ENCODE assay signal across 1 cellular context in the genomic region with DNA sequence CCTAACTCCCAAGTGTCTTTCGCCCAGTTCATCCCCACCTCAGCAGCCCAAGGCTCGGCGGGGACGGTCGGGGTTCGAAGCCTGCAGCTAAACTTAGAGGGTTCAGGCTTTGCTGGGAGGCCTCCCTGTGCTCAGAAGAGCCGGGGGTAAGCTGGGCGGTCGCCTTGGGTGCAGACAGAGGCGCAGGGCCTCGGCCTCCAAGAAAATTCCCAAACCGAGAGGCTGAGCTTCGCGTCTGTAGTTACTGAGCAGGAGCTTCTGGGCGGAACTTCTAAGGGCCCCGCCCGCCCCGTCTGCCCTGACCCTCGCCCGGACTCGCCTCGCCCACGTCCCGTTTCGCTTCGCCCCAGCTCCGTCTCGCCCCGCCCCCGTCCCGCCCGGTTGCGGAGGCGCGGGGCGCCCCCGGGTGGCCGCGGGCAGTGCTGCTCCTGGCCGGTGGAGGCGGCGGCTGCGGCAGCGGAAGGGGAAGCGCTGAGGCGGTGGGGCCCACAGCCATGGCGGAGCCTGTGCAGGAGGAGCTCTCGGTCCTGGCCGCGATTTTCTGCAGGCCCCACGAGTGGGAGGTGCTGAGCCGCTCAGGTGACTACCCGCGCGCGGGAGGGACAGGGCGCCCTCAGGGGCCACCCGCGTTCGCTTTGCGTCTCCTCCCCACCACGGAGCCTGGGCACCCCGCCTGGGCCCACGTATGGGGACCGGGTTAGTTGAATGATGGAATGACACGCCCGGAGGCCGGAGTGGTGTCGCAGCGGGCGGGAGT.
TF ChIP-seq lines count a peak whose summit lies in the region.

A gene with protein sequence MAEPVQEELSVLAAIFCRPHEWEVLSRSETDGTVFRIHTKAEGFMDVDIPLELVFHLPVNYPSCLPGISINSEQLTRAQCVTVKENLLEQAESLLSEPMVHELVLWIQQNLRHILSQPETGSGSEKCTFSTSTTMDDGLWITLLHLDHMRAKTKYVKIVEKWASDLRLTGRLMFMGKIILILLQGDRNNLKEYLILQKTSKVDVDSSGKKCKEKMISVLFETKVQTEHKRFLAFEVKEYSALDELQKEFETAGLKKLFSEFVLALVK (plus strand): TSS at position 474 of the 757 bp plus-strand sequence. CDS start 21 bp downstream, at position 495.

TF ChIP-seq in HEK293, 187 proteins besides CTCF, POLR2A, EP300 and RAD21 (continued from another document and continues in another):
- no peak for TF ChIP-seq ZNF132 (tag by site-specific recombination; IDR thresholded peaks at IDR 0.05; ENCODE audit: borderline replicate concordance)
- peak; percentile 79 for TF ChIP-seq ZEB2 (tag by site-specific recombination; IDR thresholded peaks at IDR 0.05)
- TF ChIP-seq ZNF768 (tag by site-specific recombination; IDR thresholded peaks at IDR 0.05): no peak
- TF ChIP-seq ZNF560 (tag by site-specific recombination; IDR thresholded peaks at IDR 0.05; ENCODE audit: borderline replicate concordance): no peak
- TF ChIP-seq, protein P1, sequence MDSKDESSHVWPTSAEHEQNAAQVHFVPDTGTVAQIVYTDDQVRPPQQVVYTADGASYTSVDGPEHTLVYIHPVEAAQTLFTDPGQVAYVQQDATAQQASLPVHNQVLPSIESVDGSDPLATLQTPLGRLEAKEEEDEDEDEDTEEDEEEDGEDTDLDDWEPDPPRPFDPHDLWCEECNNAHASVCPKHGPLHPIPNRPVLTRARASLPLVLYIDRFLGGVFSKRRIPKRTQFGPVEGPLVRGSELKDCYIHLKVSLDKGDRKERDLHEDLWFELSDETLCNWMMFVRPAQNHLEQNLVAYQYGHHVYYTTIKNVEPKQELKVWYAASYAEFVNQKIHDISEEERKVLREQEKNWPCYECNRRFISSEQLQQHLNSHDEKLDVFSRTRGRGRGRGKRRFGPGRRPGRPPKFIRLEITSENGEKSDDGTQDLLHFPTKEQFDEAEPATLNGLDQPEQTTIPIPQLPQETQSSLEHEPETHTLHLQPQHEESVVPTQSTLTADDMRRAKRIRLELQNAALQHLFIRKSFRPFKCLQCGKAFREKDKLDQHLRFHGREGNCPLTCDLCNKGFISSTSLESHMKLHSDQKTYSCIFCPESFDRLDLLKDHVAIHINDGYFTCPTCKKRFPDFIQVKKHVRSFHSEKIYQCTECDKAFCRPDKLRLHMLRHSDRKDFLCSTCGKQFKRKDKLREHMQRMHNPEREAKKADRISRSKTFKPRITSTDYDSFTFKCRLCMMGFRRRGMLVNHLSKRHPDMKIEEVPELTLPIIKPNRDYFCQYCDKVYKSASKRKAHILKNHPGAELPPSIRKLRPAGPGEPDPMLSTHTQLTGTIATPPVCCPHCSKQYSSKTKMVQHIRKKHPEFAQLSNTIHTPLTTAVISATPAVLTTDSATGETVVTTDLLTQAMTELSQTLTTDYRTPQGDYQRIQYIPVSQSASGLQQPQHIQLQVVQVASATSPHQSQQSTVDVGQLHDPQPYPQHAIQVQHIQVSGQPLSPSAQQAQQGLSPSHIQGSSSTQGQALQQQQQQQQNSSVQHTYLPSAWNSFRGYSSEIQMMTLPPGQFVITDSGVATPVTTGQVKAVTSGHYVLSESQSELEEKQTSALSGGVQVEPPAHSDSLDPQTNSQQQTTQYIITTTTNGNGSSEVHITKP (tag by site-specific recombination; IDR thresholded peaks at IDR 0.05): no peak
- no peak for TF ChIP-seq ZNF791 (tag by site-specific recombination; IDR thresholded peaks at IDR 0.05)
- TF ChIP-seq, protein P2, sequence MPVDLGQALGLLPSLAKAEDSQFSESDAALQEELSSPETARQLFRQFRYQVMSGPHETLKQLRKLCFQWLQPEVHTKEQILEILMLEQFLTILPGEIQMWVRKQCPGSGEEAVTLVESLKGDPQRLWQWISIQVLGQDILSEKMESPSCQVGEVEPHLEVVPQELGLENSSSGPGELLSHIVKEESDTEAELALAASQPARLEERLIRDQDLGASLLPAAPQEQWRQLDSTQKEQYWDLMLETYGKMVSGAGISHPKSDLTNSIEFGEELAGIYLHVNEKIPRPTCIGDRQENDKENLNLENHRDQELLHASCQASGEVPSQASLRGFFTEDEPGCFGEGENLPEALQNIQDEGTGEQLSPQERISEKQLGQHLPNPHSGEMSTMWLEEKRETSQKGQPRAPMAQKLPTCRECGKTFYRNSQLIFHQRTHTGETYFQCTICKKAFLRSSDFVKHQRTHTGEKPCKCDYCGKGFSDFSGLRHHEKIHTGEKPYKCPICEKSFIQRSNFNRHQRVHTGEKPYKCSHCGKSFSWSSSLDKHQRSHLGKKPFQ (tag by site-specific recombination; IDR thresholded peaks at IDR 0.05): no peak
- TF ChIP-seq KLF8 (tag by site-specific recombination; IDR thresholded peaks at IDR 0.05): peak; percentile 54; the same call in 1 of the 2 replicates
- no peak for TF ChIP-seq ZNF623 (tag by site-specific recombination; IDR thresholded peaks at IDR 0.05)
- peak; percentile 71; the same call in 1 of the 2 replicates for TF ChIP-seq ZXDB (tag by site-specific recombination; IDR thresholded peaks at IDR 0.05)
- TF ChIP-seq HOXA7 (CRISPR knock-in tag; IDR thresholded peaks at IDR 0.05; ENCODE audit: borderline replicate concordance): no peak
- TF ChIP-seq KLF7 (tag by site-specific recombination; IDR thresholded peaks at IDR 0.05; ENCODE audit: borderline replicate concordance): 0 out of 2 replicates have a peak, but pooled peaks have one; percentile 9
- no peak for TF ChIP-seq KLF1 (tag by site-specific recombination; IDR thresholded peaks at IDR 0.05)
- no peak for TF ChIP-seq MZF1 (tag by site-specific recombination; IDR thresholded peaks at IDR 0.05; ENCODE audit: borderline replicate concordance)
- TF ChIP-seq, protein P3, sequence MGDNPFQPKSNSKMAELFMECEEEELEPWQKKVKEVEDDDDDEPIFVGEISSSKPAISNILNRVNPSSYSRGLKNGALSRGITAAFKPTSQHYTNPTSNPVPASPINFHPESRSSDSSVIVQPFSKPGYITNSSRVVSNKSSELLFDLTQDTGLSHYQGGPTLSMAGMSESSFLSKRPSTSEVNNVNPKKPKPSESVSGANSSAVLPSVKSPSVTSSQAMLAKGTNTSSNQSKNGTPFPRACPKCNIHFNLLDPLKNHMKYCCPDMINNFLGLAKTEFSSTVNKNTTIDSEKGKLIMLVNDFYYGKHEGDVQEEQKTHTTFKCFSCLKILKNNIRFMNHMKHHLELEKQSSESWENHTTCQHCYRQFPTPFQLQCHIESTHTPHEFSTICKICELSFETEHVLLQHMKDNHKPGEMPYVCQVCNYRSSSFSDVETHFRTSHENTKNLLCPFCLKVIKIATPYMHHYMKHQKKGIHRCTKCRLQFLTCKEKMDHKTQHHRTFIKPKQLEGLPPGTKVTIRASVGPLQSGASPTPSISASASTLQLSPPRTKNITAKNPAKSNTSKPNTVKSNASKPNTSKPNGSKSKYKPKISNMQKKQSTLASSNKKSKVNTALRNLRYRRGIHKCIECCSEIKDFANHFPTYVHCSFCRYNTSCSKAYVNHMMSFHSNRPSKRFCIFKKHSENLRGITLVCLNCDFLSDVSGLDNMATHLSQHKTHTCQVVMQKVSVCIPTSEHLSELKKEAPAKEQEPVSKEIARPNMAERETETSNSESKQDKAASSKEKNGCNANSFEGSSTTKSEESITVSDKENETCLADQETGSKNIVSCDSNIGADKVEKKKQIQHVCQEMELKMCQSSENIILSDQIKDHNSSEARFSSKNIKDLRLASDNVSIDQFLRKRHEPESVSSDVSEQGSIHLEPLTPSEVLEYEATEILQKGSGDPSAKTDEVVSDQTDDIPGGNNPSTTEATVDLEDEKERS (tag by site-specific recombination; IDR thresholded peaks at IDR 0.05): peak; percentile 75; the same call in 1 of the 2 replicates
- no peak for TF ChIP-seq ZSCAN16 (tag by site-specific recombination; IDR thresholded peaks at IDR 0.05)
- peak; percentile 94 for TF ChIP-seq ZNF335 (tag by site-specific recombination; conservative IDR thresholded peaks at IDR 0.05)
- TF ChIP-seq, protein P4, sequence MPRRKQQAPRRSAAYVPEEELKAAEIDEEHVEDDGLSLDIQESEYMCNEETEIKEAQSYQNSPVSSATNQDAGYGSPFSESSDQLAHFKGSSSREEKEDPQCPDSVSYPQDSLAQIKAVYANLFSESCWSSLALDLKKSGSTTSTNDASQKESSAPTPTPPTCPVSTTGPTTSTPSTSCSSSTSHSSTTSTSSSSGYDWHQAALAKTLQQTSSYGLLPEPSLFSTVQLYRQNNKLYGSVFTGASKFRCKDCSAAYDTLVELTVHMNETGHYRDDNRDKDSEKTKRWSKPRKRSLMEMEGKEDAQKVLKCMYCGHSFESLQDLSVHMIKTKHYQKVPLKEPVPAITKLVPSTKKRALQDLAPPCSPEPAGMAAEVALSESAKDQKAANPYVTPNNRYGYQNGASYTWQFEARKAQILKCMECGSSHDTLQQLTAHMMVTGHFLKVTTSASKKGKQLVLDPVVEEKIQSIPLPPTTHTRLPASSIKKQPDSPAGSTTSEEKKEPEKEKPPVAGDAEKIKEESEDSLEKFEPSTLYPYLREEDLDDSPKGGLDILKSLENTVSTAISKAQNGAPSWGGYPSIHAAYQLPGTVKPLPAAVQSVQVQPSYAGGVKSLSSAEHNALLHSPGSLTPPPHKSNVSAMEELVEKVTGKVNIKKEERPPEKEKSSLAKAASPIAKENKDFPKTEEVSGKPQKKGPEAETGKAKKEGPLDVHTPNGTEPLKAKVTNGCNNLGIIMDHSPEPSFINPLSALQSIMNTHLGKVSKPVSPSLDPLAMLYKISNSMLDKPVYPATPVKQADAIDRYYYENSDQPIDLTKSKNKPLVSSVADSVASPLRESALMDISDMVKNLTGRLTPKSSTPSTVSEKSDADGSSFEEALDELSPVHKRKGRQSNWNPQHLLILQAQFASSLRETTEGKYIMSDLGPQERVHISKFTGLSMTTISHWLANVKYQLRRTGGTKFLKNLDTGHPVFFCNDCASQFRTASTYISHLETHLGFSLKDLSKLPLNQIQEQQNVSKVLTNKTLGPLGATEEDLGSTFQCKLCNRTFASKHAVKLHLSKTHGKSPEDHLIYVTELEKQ (tag by site-specific recombination; IDR thresholded peaks at IDR 0.05; ENCODE audit: borderline replicate concordance): no peak
- peak; percentile 78 for TF ChIP-seq EGR2 (tag by site-specific recombination; IDR thresholded peaks at IDR 0.05; ENCODE audit: low read depth)
- TF ChIP-seq ZFP41 (tag by site-specific recombination; IDR thresholded peaks at IDR 0.05; ENCODE audit: borderline replicate concordance): no peak
- TF ChIP-seq HOXD13 (CRISPR knock-in tag; IDR thresholded peaks at IDR 0.05; ENCODE audit: borderline replicate concordance): no peak
- TF ChIP-seq, protein P5, sequence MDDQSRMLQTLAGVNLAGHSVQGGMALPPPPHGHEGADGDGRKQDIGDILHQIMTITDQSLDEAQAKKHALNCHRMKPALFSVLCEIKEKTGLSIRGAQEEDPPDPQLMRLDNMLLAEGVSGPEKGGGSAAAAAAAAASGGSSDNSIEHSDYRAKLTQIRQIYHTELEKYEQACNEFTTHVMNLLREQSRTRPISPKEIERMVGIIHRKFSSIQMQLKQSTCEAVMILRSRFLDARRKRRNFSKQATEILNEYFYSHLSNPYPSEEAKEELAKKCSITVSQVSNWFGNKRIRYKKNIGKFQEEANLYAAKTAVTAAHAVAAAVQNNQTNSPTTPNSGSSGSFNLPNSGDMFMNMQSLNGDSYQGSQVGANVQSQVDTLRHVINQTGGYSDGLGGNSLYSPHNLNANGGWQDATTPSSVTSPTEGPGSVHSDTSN (CRISPR knock-in tag; IDR thresholded peaks at IDR 0.05): peak; percentile 79; the same call in 1 of the 2 replicates
- TF ChIP-seq, protein P6, sequence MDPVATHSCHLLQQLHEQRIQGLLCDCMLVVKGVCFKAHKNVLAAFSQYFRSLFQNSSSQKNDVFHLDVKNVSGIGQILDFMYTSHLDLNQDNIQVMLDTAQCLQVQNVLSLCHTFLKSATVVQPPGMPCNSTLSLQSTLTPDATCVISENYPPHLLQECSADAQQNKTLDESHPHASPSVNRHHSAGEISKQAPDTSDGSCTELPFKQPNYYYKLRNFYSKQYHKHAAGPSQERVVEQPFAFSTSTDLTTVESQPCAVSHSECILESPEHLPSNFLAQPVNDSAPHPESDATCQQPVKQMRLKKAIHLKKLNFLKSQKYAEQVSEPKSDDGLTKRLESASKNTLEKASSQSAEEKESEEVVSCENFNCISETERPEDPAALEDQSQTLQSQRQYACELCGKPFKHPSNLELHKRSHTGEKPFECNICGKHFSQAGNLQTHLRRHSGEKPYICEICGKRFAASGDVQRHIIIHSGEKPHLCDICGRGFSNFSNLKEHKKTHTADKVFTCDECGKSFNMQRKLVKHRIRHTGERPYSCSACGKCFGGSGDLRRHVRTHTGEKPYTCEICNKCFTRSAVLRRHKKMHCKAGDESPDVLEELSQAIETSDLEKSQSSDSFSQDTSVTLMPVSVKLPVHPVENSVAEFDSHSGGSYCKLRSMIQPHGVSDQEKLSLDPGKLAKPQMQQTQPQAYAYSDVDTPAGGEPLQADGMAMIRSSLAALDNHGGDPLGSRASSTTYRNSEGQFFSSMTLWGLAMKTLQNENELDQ (tag by site-specific recombination; IDR thresholded peaks at IDR 0.05; ENCODE audit: low read depth): no peak
- no peak for TF ChIP-seq ZNF146 (tag by site-specific recombination; IDR thresholded peaks at IDR 0.05)
- peak; percentile 43; the same call in 1 of the 2 replicates for TF ChIP-seq OVOL3 (tag by site-specific recombination; IDR thresholded peaks at IDR 0.05)
- TF ChIP-seq, protein P7, sequence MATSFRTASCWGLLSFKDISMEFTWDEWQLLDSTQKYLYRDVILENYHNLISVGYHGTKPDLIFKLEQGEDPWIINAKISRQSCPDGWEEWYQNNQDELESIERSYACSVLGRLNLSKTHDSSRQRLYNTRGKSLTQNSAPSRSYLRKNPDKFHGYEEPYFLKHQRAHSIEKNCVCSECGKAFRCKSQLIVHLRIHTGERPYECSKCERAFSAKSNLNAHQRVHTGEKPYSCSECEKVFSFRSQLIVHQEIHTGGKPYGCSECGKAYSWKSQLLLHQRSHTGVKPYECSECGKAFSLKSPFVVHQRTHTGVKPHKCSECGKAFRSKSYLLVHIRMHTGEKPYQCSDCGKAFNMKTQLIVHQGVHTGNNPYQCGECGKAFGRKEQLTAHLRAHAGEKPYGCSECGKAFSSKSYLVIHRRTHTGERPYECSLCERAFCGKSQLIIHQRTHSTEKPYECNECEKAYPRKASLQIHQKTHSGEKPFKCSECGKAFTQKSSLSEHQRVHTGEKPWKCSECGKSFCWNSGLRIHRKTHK (tag by site-specific recombination; IDR thresholded peaks at IDR 0.05): no peak
- TF ChIP-seq, protein P8, sequence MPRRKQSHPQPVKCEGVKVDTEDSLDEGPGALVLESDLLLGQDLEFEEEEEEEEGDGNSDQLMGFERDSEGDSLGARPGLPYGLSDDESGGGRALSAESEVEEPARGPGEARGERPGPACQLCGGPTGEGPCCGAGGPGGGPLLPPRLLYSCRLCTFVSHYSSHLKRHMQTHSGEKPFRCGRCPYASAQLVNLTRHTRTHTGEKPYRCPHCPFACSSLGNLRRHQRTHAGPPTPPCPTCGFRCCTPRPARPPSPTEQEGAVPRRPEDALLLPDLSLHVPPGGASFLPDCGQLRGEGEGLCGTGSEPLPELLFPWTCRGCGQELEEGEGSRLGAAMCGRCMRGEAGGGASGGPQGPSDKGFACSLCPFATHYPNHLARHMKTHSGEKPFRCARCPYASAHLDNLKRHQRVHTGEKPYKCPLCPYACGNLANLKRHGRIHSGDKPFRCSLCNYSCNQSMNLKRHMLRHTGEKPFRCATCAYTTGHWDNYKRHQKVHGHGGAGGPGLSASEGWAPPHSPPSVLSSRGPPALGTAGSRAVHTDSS (tag by site-specific recombination; IDR thresholded peaks at IDR 0.05): no peak
- no peak for TF ChIP-seq FEZF1 (tag by site-specific recombination; IDR thresholded peaks at IDR 0.05)
- no peak for TF ChIP-seq ZNF677 (tag by site-specific recombination; IDR thresholded peaks at IDR 0.05)
- no peak for TF ChIP-seq ZNF416 (tag by site-specific recombination; IDR thresholded peaks at IDR 0.05)
- TF ChIP-seq ZNF292 (tag by site-specific recombination; IDR thresholded peaks at IDR 0.05; ENCODE audit: borderline replicate concordance, low read depth): no peak
- peak; percentile 67 for TF ChIP-seq SP3 (tag by site-specific recombination; IDR thresholded peaks at IDR 0.05)
- peak; percentile 78; the same call in 1 of the 2 replicates for TF ChIP-seq ZBTB20 (tag by site-specific recombination; IDR thresholded peaks at IDR 0.05)
- peak; percentile 78 for TF ChIP-seq ZIC2 (tag by site-specific recombination; IDR thresholded peaks at IDR 0.05)
